8 cellular contexts compared by ENCODE assay signal in the genomic region with DNA sequence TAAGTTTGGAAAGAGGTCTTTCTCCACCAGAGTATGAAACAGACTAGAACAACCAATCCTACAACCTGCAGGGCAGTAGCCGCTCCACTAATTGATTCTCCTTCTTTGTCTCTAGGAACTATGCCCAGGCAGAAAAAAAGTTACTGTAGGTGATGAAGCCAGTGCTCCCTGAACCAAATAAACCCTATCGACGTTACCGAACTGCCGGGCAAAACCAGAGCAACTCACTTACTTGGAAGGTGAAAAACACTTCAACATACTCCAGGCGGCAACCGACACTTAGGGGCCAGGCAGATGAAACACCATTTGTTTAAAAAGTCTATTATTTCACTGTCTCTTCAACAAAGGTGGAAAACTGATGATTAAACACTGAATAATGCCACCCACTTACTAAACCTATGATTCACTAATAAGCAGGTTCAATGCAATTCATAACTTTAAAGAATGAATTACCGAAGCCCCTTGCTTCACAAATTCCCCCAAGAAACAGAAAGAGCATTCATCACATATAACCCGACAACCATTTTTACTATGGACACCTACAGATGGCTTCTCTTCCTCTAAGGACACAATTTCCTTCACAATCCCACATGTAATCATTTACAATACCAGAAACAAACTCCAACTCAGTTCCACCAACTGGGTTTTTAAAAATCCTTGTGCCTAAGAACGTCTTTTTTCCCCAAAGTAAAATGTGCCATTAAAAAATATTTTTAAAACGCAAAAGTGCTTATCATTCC. TPM values are rescaled to one million over a fixed set of nuclear protein-coding genes. Genes with fewer than 3 reads are reported as not detected.
A peak's percentile ranks its signal among the peaks of the same experiment; 100 is the strongest.
DNase-seq lines count a peak whose midpoint lies in the region; ATAC-seq, FAIRE-seq and TF ChIP-seq lines count a peak whose summit lies in the region.

No MANE protein-coding gene starts in this region.

- peak; percentile 20 for FAIRE-seq in H54 (lab: Jason Lieb, UNC)

- no peak for ATAC-seq in GM18907 (IDR thresholded peaks at IDR 0.05; ENCODE audit: unreplicated experiment)

- dilution Hi-C loops in mammary epithelial cell (cut with HindIII; ENCODE audit: low sequenced_read_pairs): no loop called here

- no peak for DNase-seq in H54 (ENCODE audit: insufficient read length, low spot score)
- DNase-seq in RPMI7951 (ENCODE audit: low read depth): peak; percentile 14
- DNase-seq in mammary epithelial cell: peak; percentile 56
- peak; percentile 6 to 28 for DNase-seq in thyroid gland
- DNase-seq in NCI-H1930 (lab: John Stamatoyannopoulos, UW): no peak
- no peak for DNase-seq in NOMO-1 treated with dmso at 0.1 percent for 144 hours (lab: John Stamatoyannopoulos, UW; ENCODE audit: unreplicated experiment)

- peaks cover 73% of the 10 kb centered on the region for H3K79me2 ChIP-seq in mammary epithelial cell (ENCODE audit: insufficient read depth, low read length)

- intact Hi-C loops in mammary epithelial cell (cut with micrococcal nuclease) (loop anchor here (1.0 to 10.0 kb wide), 5 partner anchors 46 to 678 kb away; a partner anchor contains a TSS), thyroid gland (cut with DNase I) (no loop called here)

- H3K4me1 ChIP-seq in mammary epithelial cell (ENCODE audit: insufficient read depth, low read length): peaks cover 27% of the 10 kb centered on the region
- H3K4me1 ChIP-seq in mesodermal cell (ENCODE audit: control insufficient read depth, insufficient read depth, low read length, poor library complexity, severe bottlenecking): peaks cover 37% of the 10 kb centered on the region
- H3K4me1 ChIP-seq in thyroid gland: peaks cover 15 to 24% of the 10 kb centered on the region in 2 donors

- peak overlapping the region; percentile 80 to 82 (median 81) for H3K4me3 ChIP-seq in mammary epithelial cell (replicated peaks in 1 of 3; ENCODE audit: insufficient read depth in 1 of 3, low read depth in 2 of 3, low read length in 3 of 3)
- peak overlapping the region; percentile 77 for H3K4me3 ChIP-seq in mesodermal cell (ENCODE audit: extremely low read depth, insufficient read depth, low read length, poor library complexity, severe bottlenecking)
- peak overlapping the region in 2 of 3 donors; percentile 75 to 82 for H3K4me3 ChIP-seq in thyroid gland (replicated peaks in 1 of 3)

- BruUV-seq in mammary epithelial cell (replicated peaks; lab: Mats Ljungman, UMichigan): TSS peak; percentile 69

- H3K9me3 ChIP-seq in mammary epithelial cell (replicated peaks; ENCODE audit: insufficient read depth, low read length) (no peaks in the 10 kb centered on the region), mesodermal cell (ENCODE audit: control insufficient read depth, low read length) (no peaks in the 10 kb centered on the region), thyroid gland (no peaks in the 10 kb centered on the region)

- H3K4me2 ChIP-seq in mammary epithelial cell (ENCODE audit: insufficient read depth, low read depth, low read length): peak overlapping the region; percentile 84

- no peaks in the 10 kb centered on the region for H4K20me1 ChIP-seq in mammary epithelial cell (ENCODE audit: insufficient read depth, low read length)

- no peak for TF ChIP-seq POLR2A in H54 (IDR thresholded peaks at IDR 0.05; ENCODE audit: low read depth, low read length)
- TF ChIP-seq POLR2A in thyroid gland (IDR thresholded peaks at IDR 0.05): no peak

- WGBS in mammary epithelial cell (ENCODE audit: low coverage, missing lambda C conversion rate): 0% methylated on average over 11 of the region's 11 CpGs
- 0 to 7% methylated on average over 2 to 7 of the region's 11 CpGs for WGBS in mesodermal cell (ENCODE audit: insufficient coverage in 2 of 2), 2 experiments
- 30 to 31% methylated on average over 11 of the region's 11 CpGs for WGBS in thyroid gland, 2 donors

- H3K36me3 ChIP-seq in mammary epithelial cell (ENCODE audit: insufficient read depth, low read length) (no peaks in the 10 kb centered on the region), mesodermal cell (ENCODE audit: control insufficient read depth, insufficient read depth, low read length) (no peaks in the 10 kb centered on the region), thyroid gland (no peaks in the 10 kb centered on the region)

- TF ChIP-seq CTCF in mammary epithelial cell (conservative IDR thresholded peaks at IDR 0.05 in 1 of 2, IDR thresholded peaks at IDR 0.05 in 1 of 2; ENCODE audit: extremely low read depth in 1 of 2, insufficient read depth in 1 of 2, low read depth in 1 of 2, low read length in 2 of 2) (peak in 1 of 2 donors; percentile 21), thyroid gland (IDR thresholded peaks at IDR 0.05) (no peak)

- no peaks in the 10 kb centered on the region for H3K27me3 ChIP-seq in mammary epithelial cell (ENCODE audit: insufficient read depth, low read length)
- no peaks in the 10 kb centered on the region for H3K27me3 ChIP-seq in thyroid gland

- in situ Hi-C loops in mammary epithelial cell (cut with MboI; ENCODE audit: low sequenced_read_pairs in 2 of 2): loop anchor here in 1 of 2 donors (10.0 kb wide), 2 partner anchors 162 to 422 kb away; no protein-coding TSS in a partner anchor

- peak overlapping the region; percentile 93 for H2AFZ ChIP-seq in mammary epithelial cell (ENCODE audit: low read depth, low read length)

- H3K27ac ChIP-seq in mammary epithelial cell (ENCODE audit: insufficient read depth, low read depth, low read length): peak overlapping the region; percentile 92
- peak overlapping the region; percentile 91 for H3K27ac ChIP-seq in mesodermal cell (ENCODE audit: low read depth, low read length, severe bottlenecking)
- H3K27ac ChIP-seq in thyroid gland: peak overlapping the region; percentile 85 to 97 (median 91)

- peak overlapping the region; percentile 97 for H3K9ac ChIP-seq in mammary epithelial cell (ENCODE audit: insufficient read depth, low read length)

- CTCF ChIA-PET in mammary epithelial cell (lab: Charles Lee; ENCODE audit: low non-redundant PET): no interaction called here

RNA-seq across cellular contexts. Expression of a gene that starts 1.5 kb away (rescaled TPM):
- 12.0 and 13.2 TPM in 2 replicates for total RNA-seq in RPMI7951 (2014; rRNA removed; shearing (Covaris generic))
- total RNA-seq in mammary epithelial cell: 10 to 100 TPM; 40.8 to 73.7 TPM
- 13.5 TPM for polyA plus RNA-seq in mammary epithelial cell
- polyA minus RNA-seq in mammary epithelial cell: 100 TPM
- polyA plus RNA-seq in mesodermal cell (2013, experiment 1 of 2): 25.0 TPM
- polyA plus RNA-seq in mesodermal cell (2013, experiment 2 of 2): 26.0 TPM
- total RNA-seq in thyroid gland: 10 to 100 TPM; 19.4 to 37.5 (median 28.2) TPM

Comparison
In these comparisons a context has a peak if more than half of its experiments do, and no peak if none do; other contexts are left out.
1. DNase-seq: peak in RPMI7951 (single experiment), mammary epithelial cell (single experiment) and thyroid gland (2 of 2); none in H54 (single experiment), NCI-H1930 (0 of 2) and NOMO-1 treated with dmso at 0.1 percent for 144 hours (single experiment).
2. Peak in every context shown above with its lines, with median percentiles within 50 percentile points of each other: H3K27ac ChIP-seq and H3K4me3 ChIP-seq.